ENCODE assay signal across 40 cellular contexts in genomic region chr7:23873306-23873705, GRCh38.
"Had no signal": no experiment of that assay in that cellular context is flagged by ENCODE, and none has a peak within 500 bp of the region (broad histone marks: within the 10 kb centered on the region; RNA-seq: fewer than 3 reads in every experiment).

No MANE protein-coding gene starts in this region.

- H3K4me3 ChIP-seq: cardiac muscle cell, PC-9 had no signal

- H3K4me2 ChIP-seq: PC-9 had no signal

- H3K27ac ChIP-seq: brain microvascular endothelial cell, cardiac muscle cell, PC-9, RWPE1, VCaP had no signal

- H2AFZ ChIP-seq: PC-9 had no signal

- H3K27me3 ChIP-seq: brain microvascular endothelial cell, cardiac muscle cell had no signal

- H3K36me3 ChIP-seq: brain microvascular endothelial cell, cardiac muscle cell had no signal

- ATAC-seq: activated CD8-positive, alpha-beta memory T cell treated with anti-CD3 and anti-CD28 coated beads, Interleukin-2, amount 10 ng/mL, durations not matched to agents 7 days and 5 days; activated T-cell treated with anti-CD3 and anti-CD28 coated beads, Interleukin-2, amount 50 U/mL, for 72 hours; activated T-helper 17 cell treated with anti-CD3 and anti-CD28 coated beads, Interleukin-2, amount 50 U/mL, for 72 hours; Right ventricle myocardium inferior; SK-N-SH treated with all-trans-retinoic acid at 6 μM for 48 hours had no signal

- DNase-seq: activated B cell treated with CpG ODN at 0.5 μM for 24 hours; activated CD4-positive, alpha-beta memory T cell treated with anti-CD3 and anti-CD28 coated beads, Interleukin-2, amount 10 ng/mL, durations not matched to agents 7 days and 5 days; activated CD4-positive, alpha-beta T cell treated with anti-CD3 and anti-CD28 coated beads for 48 hours; activated CD4-positive, CD25-positive, alpha-beta regulatory T cell treated with anti-CD3 and anti-CD28 coated beads, Interleukin-2, amount 50 U/mL, for 72 hours; activated CD8-positive, alpha-beta memory T cell treated with anti-CD3 and anti-CD28 coated beads for 24 hours; activated CD8-positive, alpha-beta memory T cell treated with anti-CD3 and anti-CD28 coated beads, Interleukin-2, amount 10 ng/mL, durations not matched to agents 7 days and 5 days; activated effector memory CD4-positive, alpha-beta T cell treated with anti-CD3 and anti-CD28 coated beads, Interleukin-2, amount 50 U/mL, for 16 hours; activated naive CD4-positive, alpha-beta T cell; activated naive CD4-positive, alpha-beta T cell treated with anti-CD3 and anti-CD28 coated beads, Interleukin-2, amount 50 U/mL, for 16 hours; activated naive CD8-positive, alpha-beta T cell treated with anti-CD3 and anti-CD28 coated beads for 36 hours; activated T-cell treated with anti-CD3 and anti-CD28 coated beads, Interleukin-2, amount 50 U/mL, for 1 hour; activated T-cell treated with anti-CD3 and anti-CD28 coated beads, Interleukin-2, amount 50 U/mL, for 72 hours; amniotic stem cell; aorta; brain microvascular endothelial cell; cerebellar nuclear complex; Karpas-422; KBM-7; MM.1S; MV-4-11; NCI-H1092; NCI-H1436 treated with DMSO at 0.1 percent for 48 hours; NCI-H187 treated with DMSO at 0.1 percent for 48 hours; NCI-H2081; NCI-H2227 treated with DMSO at 0.1 percent for 48 hours; NCI-H446; NCI-H510A treated with DMSO at 0.1 percent for 48 hours; NCI-H82; PC-9; SIG-M5; SW 1271; T-helper 1 cell; T-helper 2 cell; T-helper 9 cell had no signal
